29 cellular contexts compared by ENCODE assay signal in the genomic region with DNA sequence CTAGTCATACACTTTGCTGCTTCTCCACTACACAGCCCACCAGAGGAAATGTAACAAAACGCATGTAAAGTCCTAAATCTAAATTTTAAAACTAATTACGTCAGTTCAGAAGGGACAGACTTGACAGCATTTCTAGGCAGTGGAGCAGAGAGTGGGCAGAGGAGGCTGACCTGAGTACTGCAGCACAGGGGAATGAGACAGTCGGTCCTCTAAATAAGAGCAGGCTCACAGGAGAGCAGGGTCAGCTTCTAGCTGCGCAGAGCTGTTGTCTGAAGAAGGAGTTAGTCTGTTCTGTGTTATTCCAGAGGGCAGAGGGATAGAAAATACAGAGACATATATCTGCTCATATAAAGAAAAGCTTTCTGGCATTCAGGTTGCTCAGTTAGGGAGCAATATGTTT. TPM values are rescaled to one million over a fixed set of nuclear protein-coding genes. Genes with fewer than 3 reads are reported as not detected.
"Had no signal": no experiment of that assay in that cellular context is flagged by ENCODE, and none has a peak within 500 bp of the region (broad histone marks: within the 10 kb centered on the region; RNA-seq: fewer than 3 reads in every experiment).

No MANE protein-coding gene starts in this region.

- H3K4me1 Mint-ChIP-seq: activated CD4-positive, alpha-beta T cell treated with anti-CD3 and anti-CD28 coated beads, Interleukin-2, amount 10 ng/mL, durations not matched to agents 24 days and 14 days; activated naive CD8-positive, alpha-beta T cell treated with anti-CD3 and anti-CD28 coated beads for 36 hours had no signal

- H3K4me3 Mint-ChIP-seq: activated CD4-positive, alpha-beta memory T cell treated with anti-CD3 and anti-CD28 coated beads for 36 hours; activated CD4-positive, alpha-beta T cell treated with anti-CD3 and anti-CD28 coated beads, Interleukin-2, amount 10 ng/mL, durations not matched to agents 24 days and 14 days; activated naive CD4-positive, alpha-beta T cell treated with anti-CD3 and anti-CD28 coated beads for 36 hours; activated naive CD8-positive, alpha-beta T cell treated with anti-CD3 and anti-CD28 coated beads for 36 hours; activated T-helper 1 cell treated with anti-CD3 and anti-CD28 coated beads, Interleukin-12 subunit alpha, Interleukin-12 subunit beta, Interleukin-2, Interleukin-4 antibody, amounts not matched to agents 30 ng/mL and 10 ng/mL and 1 ng/mL, durations not matched to agents 14 hours and 24 hours and 36 hours; naive B cell; T-helper 2 cell treated with Interferon-gamma antibody and Interleukin-4, amounts not matched to agents 5 μg/mL and 100 μg/mL, for 36 hours had no signal

- H3K27me3 ChIP-seq: body of pancreas, esophagus squamous epithelium, ovary, suprapubic skin, tibial nerve had no signal

- H3K27ac ChIP-seq: adrenal gland, body of pancreas, esophagus squamous epithelium, ovary, prostate gland, suprapubic skin, tibial nerve, WERI-Rb-1 had no signal

- H3K9me3 Mint-ChIP-seq: activated CD4-positive, alpha-beta memory T cell treated with anti-CD3 and anti-CD28 coated beads for 36 hours; activated CD4-positive, alpha-beta T cell treated with anti-CD3 and anti-CD28 coated beads, Interleukin-2, amount 10 ng/mL, durations not matched to agents 24 days and 14 days; activated naive CD4-positive, alpha-beta T cell treated with anti-CD3 and anti-CD28 coated beads for 36 hours; activated naive CD8-positive, alpha-beta T cell treated with anti-CD3 and anti-CD28 coated beads for 36 hours; activated T-helper 1 cell treated with anti-CD3 and anti-CD28 coated beads, Interleukin-12 subunit alpha, Interleukin-12 subunit beta, Interleukin-2, Interleukin-4 antibody, amounts not matched to agents 30 ng/mL and 10 ng/mL and 1 ng/mL, durations not matched to agents 14 hours and 24 hours and 36 hours; naive B cell; T-helper 2 cell treated with Interferon-gamma antibody and Interleukin-4, amounts not matched to agents 5 μg/mL and 100 μg/mL, for 36 hours had no signal

- H3K36me3 ChIP-seq: adrenal gland, esophagus squamous epithelium, ovary, prostate gland, suprapubic skin, WERI-Rb-1 had no signal

- H3K4me3 ChIP-seq: adrenal gland, body of pancreas, esophagus squamous epithelium, ovary, prostate gland, suprapubic skin, tibial nerve had no signal

- H3K36me3 Mint-ChIP-seq: activated CD4-positive, alpha-beta memory T cell treated with anti-CD3 and anti-CD28 coated beads for 36 hours; activated naive CD8-positive, alpha-beta T cell treated with anti-CD3 and anti-CD28 coated beads for 36 hours; naive B cell had no signal

- H3K9me3 ChIP-seq: adrenal gland, body of pancreas, esophagus squamous epithelium, ovary, prostate gland, suprapubic skin, tibial nerve had no signal

- H3K27ac Mint-ChIP-seq: activated CD4-positive, alpha-beta memory T cell treated with anti-CD3 and anti-CD28 coated beads for 36 hours; activated CD4-positive, alpha-beta T cell treated with anti-CD3 and anti-CD28 coated beads, Interleukin-2, amount 10 ng/mL, durations not matched to agents 24 days and 14 days; activated naive CD4-positive, alpha-beta T cell treated with anti-CD3 and anti-CD28 coated beads for 36 hours; activated naive CD8-positive, alpha-beta T cell treated with anti-CD3 and anti-CD28 coated beads for 36 hours; activated T-helper 1 cell treated with anti-CD3 and anti-CD28 coated beads, Interleukin-12 subunit alpha, Interleukin-12 subunit beta, Interleukin-2, Interleukin-4 antibody, amounts not matched to agents 30 ng/mL and 10 ng/mL and 1 ng/mL, durations not matched to agents 14 hours and 24 hours and 36 hours; naive B cell; T-helper 2 cell treated with Interferon-gamma antibody and Interleukin-4, amounts not matched to agents 5 μg/mL and 100 μg/mL, for 36 hours had no signal

- H3K27me3 Mint-ChIP-seq: activated CD4-positive, alpha-beta memory T cell treated with anti-CD3 and anti-CD28 coated beads for 36 hours; activated CD4-positive, alpha-beta T cell treated with anti-CD3 and anti-CD28 coated beads, Interleukin-2, amount 10 ng/mL, durations not matched to agents 24 days and 14 days; activated naive CD8-positive, alpha-beta T cell treated with anti-CD3 and anti-CD28 coated beads for 36 hours; naive B cell had no signal

- ATAC-seq: body of pancreas, left colon had no signal

- H3K4me1 ChIP-seq: adrenal gland, body of pancreas, esophagus squamous epithelium, prostate gland, suprapubic skin, tibial nerve had no signal

- DNase-seq: activated CD4-positive, alpha-beta memory T cell treated with anti-CD3 and anti-CD28 coated beads for 36 hours; activated CD4-positive, alpha-beta T cell treated with anti-CD3 and anti-CD28 coated beads, Interleukin-2, amount 10 ng/mL, durations not matched to agents 24 days and 14 days; activated CD4-positive, CD25-positive, alpha-beta regulatory T cell treated with anti-CD3 and anti-CD28 coated beads, Interleukin-2, amount 50 U/mL, for 72 hours; activated CD8-positive, alpha-beta memory T cell treated with anti-CD3 and anti-CD28 coated beads, Interleukin-2, amount 50 U/mL, for 4 hours; activated effector memory CD4-positive, alpha-beta T cell treated with anti-CD3 and anti-CD28 coated beads, Interleukin-2, amount 50 U/mL, for 16 hours; activated naive CD4-positive, alpha-beta T cell treated with anti-CD3 and anti-CD28 coated beads for 36 hours; activated naive CD8-positive, alpha-beta T cell treated with anti-CD3 and anti-CD28 coated beads for 36 hours; activated T-cell treated with anti-CD3 and anti-CD28 coated beads, Interleukin-2, amount 50 U/mL, for 1 hour; adrenal gland; aorta; body of pancreas; dermis blood vessel endothelial cell; effector CD4-positive, alpha-beta T cell; esophagus squamous epithelium; left colon; mammary epithelial cell; naive B cell; ovary; stimulated activated naive CD4-positive, alpha-beta T cell; T-helper 1 cell; WERI-Rb-1 had no signal

RNA-seq across cellular contexts. Expression of gene BSX, which starts 58.7 kb away (rescaled TPM):
- polyA plus RNA-seq: adrenal gland, aorta, liver, mammary epithelial cell, neural cell, ovary, urinary bladder had no signal
